ENCODE assay signal across 9 cellular contexts in genomic region chr14:34018564-34019244, GRCh38.
DNase-seq lines count a peak whose midpoint lies in the region; ATAC-seq, FAIRE-seq and TF ChIP-seq lines count a peak whose summit lies in the region.
"Had no signal": no experiment of that assay in that cellular context is flagged by ENCODE, and none has a peak within 500 bp of the region (broad histone marks: within the 10 kb centered on the region; RNA-seq: fewer than 3 reads in every experiment).

No MANE protein-coding gene starts in this region.

- no peak overlapping the region for H3K56ac ChIP-seq in H1 (replicated peaks; ENCODE audit: insufficient read length, low read depth, low read length)

- H3K23me2 ChIP-seq in H1 (ENCODE audit: low read depth, low read length) = no peaks in the 10 kb centered on the region

- H3K9me3 Mint-ChIP-seq in activated T-cell treated with anti-CD3 and anti-CD28 coated beads, Interleukin-2, amount 50 U/mL, for 72 hours = no peaks in the 10 kb centered on the region
- H3K9me3 Mint-ChIP-seq in mesothelial cell of epicardium = no peaks in the 10 kb centered on the region

- no peaks in the 10 kb centered on the region for H3K27me3 Mint-ChIP-seq in activated T-cell treated with anti-CD3 and anti-CD28 coated beads, Interleukin-2, amount 50 U/mL, for 72 hours (ENCODE audit: low read depth)
- H3K27me3 Mint-ChIP-seq in mesothelial cell of epicardium (ENCODE audit: low read depth) = peaks cover 11% of the 10 kb centered on the region

- H4K91ac ChIP-seq in H1 (replicated peaks; ENCODE audit: insufficient read length, low read length) = no peak overlapping the region

- H3K4me3 ChIP-seq in H1 (ENCODE audit: extremely low read depth in 1 of 4, insufficient read depth in 2 of 4, low read depth in 3 of 4, low read length in 4 of 4) (no peak overlapping the region), spleen (peak overlapping the region in 5 of 8 donors; percentile 9 to 55 (median 19)), prostate gland (no peak overlapping the region)

- H3K27ac ChIP-seq in H1 (ENCODE audit: low read depth, low read length) = no peak overlapping the region
- H3K27ac ChIP-seq in spleen = peak overlapping the region in 6 of 8 donors; percentile 20 to 71 (median 52)
- H3K27ac ChIP-seq in prostate gland = no peak overlapping the region
- H3K27ac ChIP-seq: C4-2B had no signal

- H2BK15ac ChIP-seq in H1 (ENCODE audit: low read length) = no peak overlapping the region

- peak in 1 of 2 donors; percentile 5 for DNase-seq in activated T-cell treated with anti-CD3 and anti-CD28 coated beads, Interleukin-2, amount 50 U/mL, for 72 hours
- no peak for DNase-seq in activated T-cell treated with anti-CD3 and anti-CD28 coated beads, Interleukin-2, amount 50 U/mL, for 1 hour
- DNase-seq in NCI-H2029 (lab: John Stamatoyannopoulos, UW) (peak; percentile 63), H1 (ENCODE audit: low read depth in 1 of 2, low spot score in 2 of 2) (no peak), spleen (no peak), prostate gland (ENCODE audit: low spot score) (no peak), NCI-H524 (lab: John Stamatoyannopoulos, UW) (no peak), mesothelial cell of epicardium (ENCODE audit: low spot score in 2 of 2, unreplicated experiment in 2 of 2) (no peak)

- H4K8ac ChIP-seq in H1 (ENCODE audit: extremely low read depth, insufficient read depth, low read length) = no peak overlapping the region

- no peaks in the 10 kb centered on the region for H3K79me2 ChIP-seq in H1 (ENCODE audit: control insufficient read depth in 1 of 2, insufficient read depth in 2 of 2, low read length in 2 of 2)

- ATAC-seq in activated T-cell treated with anti-CD3 and anti-CD28 coated beads, Interleukin-2, amount 50 U/mL, for 72 hours (replicated peaks in 1 of 2) = peak; percentile 69 to 74

- POLR2A ChIA-PET in H1 (lab: Charles Lee; ENCODE audit: partially characterized antibody) = interaction anchor here (1.4 kb wide), 1 partner anchor 67 kb away, joined by 4 read pairs; the partner anchor contains the start of gene EGLN3

- H3K4me1 ChIP-seq in H1 (replicated peaks in 1 of 4; ENCODE audit: control insufficient read depth in 3 of 4, insufficient read depth in 4 of 4, low read length in 3 of 4) (peaks cover 0 to 7% (median 1%) of the 10 kb centered on the region in 4 experiments; a peak in 1 of 7 replicates), spleen (peaks cover 0 to 4% (median 0%) of the 10 kb centered on the region in 6 donors), prostate gland (replicated peaks) (no peaks in the 10 kb centered on the region)

- H3K9me3 ChIP-seq in H1 (ENCODE audit: insufficient read depth in 2 of 2, low read depth in 1 of 2, low read length in 1 of 2) (no peaks in the 10 kb centered on the region), spleen (no peaks in the 10 kb centered on the region), prostate gland (no peaks in the 10 kb centered on the region)

- H3K4me2 ChIP-seq in H1 (ENCODE audit: insufficient read depth in 1 of 2, low read depth in 2 of 2, low read length in 2 of 2) = peak overlapping the region in 1 of 2 experiments; percentile 20; a peak in 1 of 4 replicates

- peak overlapping the region; percentile 99 for H2AFZ ChIP-seq in H1 (ENCODE audit: low read length)

- no peak overlapping the region for H2BK5ac ChIP-seq in H1 (ENCODE audit: low read depth, low read length)

- H4K5ac ChIP-seq in H1 (ENCODE audit: insufficient read length, low read depth, low read length) = no peak overlapping the region

- H2BK12ac ChIP-seq in H1 (ENCODE audit: low read depth, low read length) = no peak overlapping the region

- no peaks in the 10 kb centered on the region for H4K20me1 ChIP-seq in H1 (replicated peaks in 1 of 2; ENCODE audit: control insufficient read depth in 1 of 2, insufficient read depth in 2 of 2, low read length in 2 of 2)

- TF ChIP-seq RAD21 in H1 (IDR thresholded peaks at IDR 0.05 in 1 of 2, conservative IDR thresholded peaks at IDR 0.05 in 1 of 2; ENCODE audit: low read depth in 2 of 2, low read length in 2 of 2) = no peak

- no peak overlapping the region for H3K9ac ChIP-seq in H1 (replicated peaks in 1 of 4; ENCODE audit: extremely low read depth in 1 of 4, low read depth in 3 of 4, low read length in 3 of 4)

- no peak overlapping the region for H3K23ac ChIP-seq in H1 (ENCODE audit: insufficient read length)

- 73% methylated on average over 17 of the region's 17 CpGs; no CpG with 5 or more reads in 1 of the 2 experiments for whole genome bisulfite sequencing in H1 (ENCODE audit: extremely low coverage in 1 of 2, insufficient coverage in 1 of 2, insufficient read length in 1 of 2, insufficient replicate concordance in 2 of 2, low coverage in 1 of 2, low lambda C conversion rate in 2 of 2, missing lambda C conversion rate in 1 of 2), 2 experiments
- WGBS in spleen, 5 donors = 47 to 68% (median 55%) methylated on average over 17 of the region's 17 CpGs
- 56% methylated on average over 17 of the region's 17 CpGs for WGBS in prostate gland

- CTCF ChIA-PET in H1 (lab: Charles Lee; ENCODE audit: partially characterized antibody) = interaction anchor here (0.6 to 1.4 kb wide), 3 partner anchors 13 to 1204 kb away, joined by 3 to 4 read pairs (median 3); no protein-coding TSS in a partner anchor

- intact Hi-C loops in spleen (cut with DNase I; ENCODE audit: low total_unique reads) = no loop called here
- intact Hi-C loops in prostate gland (cut with DNase I) = no loop called here

- H2BK120ac ChIP-seq in H1 (replicated peaks; ENCODE audit: low read depth, low read length) = no peak overlapping the region

- peak overlapping the region; percentile 90 for H3K27ac Mint-ChIP-seq in activated T-cell treated with anti-CD3 and anti-CD28 coated beads, Interleukin-2, amount 50 U/mL, for 72 hours
- no peak overlapping the region for H3K27ac Mint-ChIP-seq in mesothelial cell of epicardium

- TF ChIP-seq EP300 in H1 (IDR thresholded peaks at IDR 0.05; ENCODE audit: borderline replicate concordance in 1 of 2, low read depth in 2 of 2, low read length in 2 of 2) = no peak

- peak overlapping the region; percentile 76 to 90 for H3K4me3 Mint-ChIP-seq in activated T-cell treated with anti-CD3 and anti-CD28 coated beads, Interleukin-2, amount 50 U/mL, for 72 hours
- H3K4me3 Mint-ChIP-seq in mesothelial cell of epicardium = no peak overlapping the region

- TF ChIP-seq CTCF in H1 (IDR thresholded peaks at IDR 0.05; ENCODE audit: control extremely low read depth in 1 of 3, insufficient read depth in 1 of 3, low read depth in 1 of 3, low read length in 3 of 3) = no peak
- TF ChIP-seq CTCF in spleen (IDR thresholded peaks at IDR 0.05 in 8 of 11, conservative IDR thresholded peaks at IDR 0.05 in 3 of 11) = no peak
- TF ChIP-seq CTCF in prostate gland (IDR thresholded peaks at IDR 0.05) = no peak
- TF ChIP-seq CTCF in mesothelial cell of epicardium (IDR thresholded peaks at IDR 0.05; ENCODE audit: unreplicated experiment) = no peak

- peaks cover 20% of the 10 kb centered on the region for H3K4me1 Mint-ChIP-seq in activated T-cell treated with anti-CD3 and anti-CD28 coated beads, Interleukin-2, amount 50 U/mL, for 72 hours (ENCODE audit: low read depth)
- H3K4me1 Mint-ChIP-seq in mesothelial cell of epicardium = peaks cover 5% of the 10 kb centered on the region

- H3K36me3 ChIP-seq in H1 (ENCODE audit: control insufficient read depth in 2 of 4, insufficient read depth in 4 of 4, low read length in 3 of 4) = no peaks in the 10 kb centered on the region
- H3K36me3 ChIP-seq in spleen = no peaks in the 10 kb centered on the region
- no peaks in the 10 kb centered on the region for H3K36me3 ChIP-seq in prostate gland

- no peak overlapping the region for H3K18ac ChIP-seq in H1 (ENCODE audit: extremely low read depth, low read length)

- no peaks in the 10 kb centered on the region for H3K36me3 Mint-ChIP-seq in activated T-cell treated with anti-CD3 and anti-CD28 coated beads, Interleukin-2, amount 50 U/mL, for 72 hours (ENCODE audit: insufficient read depth in 2 of 2)
- H3K36me3 Mint-ChIP-seq in mesothelial cell of epicardium = no peaks in the 10 kb centered on the region

- no peak overlapping the region for H2BK20ac ChIP-seq in H1 (ENCODE audit: low read length)

- no peaks in the 10 kb centered on the region for H3K79me1 ChIP-seq in H1 (ENCODE audit: low read depth, low read length)

- H2AK5ac ChIP-seq in H1 (ENCODE audit: low read depth, low read length) = no peak overlapping the region

- no peak overlapping the region for H3K14ac ChIP-seq in H1 (ENCODE audit: insufficient read length)

- H3K4ac ChIP-seq in H1 (replicated peaks; ENCODE audit: insufficient read length, low read depth, low read length) = no peak overlapping the region

- TF ChIP-seq POLR2A in H1 (IDR thresholded peaks at IDR 0.05; ENCODE audit: control extremely low read depth in 1 of 2, low read depth in 2 of 2, low read length in 2 of 2) (no peak), spleen (IDR thresholded peaks at IDR 0.05) (no peak), prostate gland (IDR thresholded peaks at IDR 0.05) (no peak)

- FAIRE-seq in H1 (lab: Jason Lieb, UNC) = no peak

- H3K27me3 ChIP-seq in H1 (replicated peaks in 1 of 4; ENCODE audit: control insufficient read depth in 3 of 4, extremely low read depth in 1 of 4, insufficient read depth in 3 of 4, low read length in 3 of 4) (no peaks in the 10 kb centered on the region), spleen (replicated peaks in 1 of 7) (no peaks in the 10 kb centered on the region), prostate gland (replicated peaks; ENCODE audit: insufficient read depth) (no peaks in the 10 kb centered on the region)

TF ChIP-seq in H1, 55 proteins besides CTCF, POLR2A, EP300 and RAD21:
- TF ChIP-seq CEBPB (IDR thresholded peaks at IDR 0.05; ENCODE audit: low read depth, low read length) (0 out of 2 replicates have a peak, but pooled peaks have one; percentile 46), BACH1 (IDR thresholded peaks at IDR 0.05; ENCODE audit: low read length) (no peak), SIRT6 (IDR thresholded peaks at IDR 0.05; ENCODE audit: low read length) (no peak)

Comparison
In these comparisons a context has a peak if more than half of its experiments do, and no peak if none do; other contexts are left out.
1. H3K27ac ChIP-seq: peak in spleen (6 of 8); none in H1 (single experiment) and prostate gland (0 of 2).
2. H3K4me3 ChIP-seq: peak in spleen (5 of 8); none in H1 (0 of 4) and prostate gland (0 of 2).